In the genomic region with DNA sequence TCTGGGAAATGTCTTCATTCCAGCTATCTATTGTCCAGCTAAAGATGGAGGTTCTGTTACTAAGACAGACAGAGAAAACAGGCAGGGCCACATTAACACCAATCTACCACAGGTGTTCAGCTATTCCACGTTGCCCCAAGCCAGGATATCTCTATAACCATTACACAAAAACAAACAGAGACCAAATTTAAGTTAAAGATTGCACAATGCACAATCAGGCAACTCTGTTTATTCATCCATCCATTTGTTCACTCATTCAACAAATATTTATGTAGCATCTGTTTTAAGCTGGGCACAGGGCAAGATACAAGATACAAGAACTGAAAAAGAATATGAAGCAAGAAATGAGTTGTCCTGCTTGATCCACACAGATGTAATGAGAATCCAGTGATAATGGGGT, we compare ENCODE assay signal across 16 cellular contexts.
A peak's percentile ranks its signal among the peaks of the same experiment; 100 is the strongest.
DNase-seq lines count a peak whose midpoint lies in the region; ATAC-seq and TF ChIP-seq lines count a peak whose summit lies in the region.
"Had no signal": no experiment of that assay in that cellular context is flagged by ENCODE, and none has a peak within 500 bp of the region (broad histone marks: within the 10 kb centered on the region; RNA-seq: fewer than 3 reads in every experiment).

No MANE protein-coding gene starts in this region.

- H3K36me3 ChIP-seq in IMR-90 (ENCODE audit: control insufficient read depth, insufficient read depth, low read length) = no peaks in the 10 kb centered on the region
- H3K36me3 ChIP-seq: HAP-1 had no signal

- H4K8ac ChIP-seq in IMR-90 (ENCODE audit: low read depth in 2 of 2, low read length in 2 of 2) = no peak overlapping the region

- no peaks in the 10 kb centered on the region for H3K4me1 Mint-ChIP-seq in activated naive CD4-positive, alpha-beta T cell treated with anti-CD3 and anti-CD28 coated beads for 36 hours (ENCODE audit: low read depth)
- H3K4me1 Mint-ChIP-seq: CD8-positive, alpha-beta memory T cell had no signal

- no peak overlapping the region for H2AFZ ChIP-seq in IMR-90 (replicated peaks; ENCODE audit: low read length, poor library complexity)

- CTCF ChIA-PET in IMR-90 (lab: Yijun Ruan, JAX) = no interaction called here
- CTCF ChIA-PET in activated naive CD4-positive, alpha-beta T cell treated with anti-CD3 and anti-CD28 coated beads for 36 hours (lab: Charles Lee) = no interaction called here

- H2AK9ac ChIP-seq in IMR-90 (replicated peaks; ENCODE audit: low read depth, low read length, poor library complexity) = no peak overlapping the region

- H2BK15ac ChIP-seq in IMR-90 (ENCODE audit: low read depth, low read length) = no peak overlapping the region

- no CpG with 5 or more reads among the region's 1 CpG for WGBS in IMR-90 (ENCODE audit: extremely low coverage in 2 of 2, insufficient read length in 1 of 2), 2 experiments

- TF ChIP-seq CTCF in AG09309 (IDR thresholded peaks at IDR 0.05; ENCODE audit: control insufficient read depth, insufficient read depth, low read depth, low read length, missing control alignments) = no peak
- TF ChIP-seq CTCF in IMR-90 (conservative IDR thresholded peaks at IDR 0.05; ENCODE audit: low read depth, low read length) = no peak

- no peak overlapping the region for H2BK20ac ChIP-seq in IMR-90 (ENCODE audit: low read depth, low read length)

- H3K14ac ChIP-seq in IMR-90 (replicated peaks; ENCODE audit: low read depth, low read length) = no peak overlapping the region

- H3K79me1 ChIP-seq in IMR-90 (ENCODE audit: low read depth in 1 of 2, low read length in 2 of 2) = no peaks in the 10 kb centered on the region

- H3K27me3 Mint-ChIP-seq in activated naive CD4-positive, alpha-beta T cell treated with anti-CD3 and anti-CD28 coated beads for 36 hours (ENCODE audit: low read depth) = no peaks in the 10 kb centered on the region

- no peak overlapping the region for H3K9ac ChIP-seq in IMR-90 (ENCODE audit: low read depth, low read length)

- no peak overlapping the region for H3K4me3 Mint-ChIP-seq in activated naive CD4-positive, alpha-beta T cell treated with anti-CD3 and anti-CD28 coated beads for 36 hours
- H3K4me3 Mint-ChIP-seq: CD8-positive, alpha-beta memory T cell had no signal

- no peak overlapping the region for H3K4me2 ChIP-seq in IMR-90 (ENCODE audit: low read depth, low read length)

- H3K27me3 ChIP-seq in IMR-90 (ENCODE audit: control insufficient read depth, insufficient read depth, low read length) = no peaks in the 10 kb centered on the region

- no peak overlapping the region for H2AK5ac ChIP-seq in IMR-90 (ENCODE audit: low read depth, low read length)

- H3K23ac ChIP-seq in IMR-90 (ENCODE audit: low read depth, low read length) = no peak overlapping the region

- no peak for TF ChIP-seq RAD21 in IMR-90 (IDR thresholded peaks at IDR 0.05; ENCODE audit: low read length)

- H4K5ac ChIP-seq in IMR-90 (ENCODE audit: low read depth, low read length) = no peak overlapping the region

- H3K27ac ChIP-seq in IMR-90 (ENCODE audit: insufficient read depth, low read length) (no peak overlapping the region), epithelial cell of prostate (no peak overlapping the region)

- H3K4me3 ChIP-seq in AG09309 (ENCODE audit: control insufficient read depth, low read depth, low read length) = no peak overlapping the region
- no peak overlapping the region for H3K4me3 ChIP-seq in IMR-90 (ENCODE audit: insufficient read depth, low read depth, low read length)
- H3K4me3 ChIP-seq: HAP-1 had no signal

- ATAC-seq in IMR-90 (ENCODE audit: low read depth) = no peak
- peak; percentile 62 for ATAC-seq in left colon
- no peak for ATAC-seq in HG02763 (IDR thresholded peaks at IDR 0.05; ENCODE audit: unreplicated experiment)

- H3K9me3 Mint-ChIP-seq in activated naive CD4-positive, alpha-beta T cell treated with anti-CD3 and anti-CD28 coated beads for 36 hours = peaks cover 4% of the 10 kb centered on the region

- H2BK120ac ChIP-seq in IMR-90 (ENCODE audit: low read depth, low read length) = no peak overlapping the region

- POLR2A ChIA-PET in IMR-90 (lab: Charles Lee; ENCODE audit: unreplicated experiment) = no interaction called here

- intact Hi-C loops in IMR-90 (cut with micrococcal nuclease) (no loop called here), left colon (cut with DNase I, micrococcal nuclease) (no loop called here)
- intact Hi-C loops in activated naive CD4-positive, alpha-beta T cell treated with anti-CD3 and anti-CD28 coated beads for 36 hours (cut with micrococcal nuclease) = no loop called here

- no peaks in the 10 kb centered on the region for H3K4me1 ChIP-seq in IMR-90 (ENCODE audit: control insufficient read depth, insufficient read depth, low read length)
- H3K4me1 ChIP-seq: HAP-1 had no signal

- dilution Hi-C loops in IMR-90 (cut with HindIII; ENCODE audit: low sequenced_read_pairs, unreplicated experiment) = no loop called here

- in situ Hi-C loops in IMR-90 (cut with MboI; ENCODE audit: low sequenced_read_pairs) = no loop called here

- no peak overlapping the region for H3K56ac ChIP-seq in IMR-90 (ENCODE audit: extremely low read depth, insufficient read depth, low read length)

- no TSS peak for BruUV-seq in IMR-90 (replicated peaks; lab: Mats Ljungman, UMichigan)

- no peaks in the 10 kb centered on the region for H3K9me3 ChIP-seq in IMR-90 (ENCODE audit: control insufficient read depth, insufficient read depth, low read length)
- H3K9me3 ChIP-seq: HAP-1 had no signal

- H4K20me1 ChIP-seq in IMR-90 (ENCODE audit: insufficient read depth, low read length) = no peaks in the 10 kb centered on the region

- H2BK5ac ChIP-seq in IMR-90 (ENCODE audit: low read depth, low read length, poor library complexity, severe bottlenecking) = no peak overlapping the region

- no peaks in the 10 kb centered on the region for H3K36me3 Mint-ChIP-seq in activated naive CD4-positive, alpha-beta T cell treated with anti-CD3 and anti-CD28 coated beads for 36 hours (ENCODE audit: low read depth)
- H3K36me3 Mint-ChIP-seq: CD8-positive, alpha-beta memory T cell had no signal

- H4K91ac ChIP-seq in IMR-90 (ENCODE audit: insufficient read depth, low read depth, low read length) = no peak overlapping the region

- H3K27ac Mint-ChIP-seq in activated naive CD4-positive, alpha-beta T cell treated with anti-CD3 and anti-CD28 coated beads for 36 hours = no peak overlapping the region
- H3K27ac Mint-ChIP-seq: CD8-positive, alpha-beta memory T cell had no signal

- no peak overlapping the region for H3K18ac ChIP-seq in IMR-90 (ENCODE audit: low read depth, low read length)

- TF ChIP-seq POLR2A in IMR-90 (IDR thresholded peaks at IDR 0.05; ENCODE audit: low read depth, low read length) = no peak

- H3K9me1 ChIP-seq in IMR-90 (ENCODE audit: insufficient read depth, low read length) = no peaks in the 10 kb centered on the region

- H3K4ac ChIP-seq in IMR-90 (ENCODE audit: low read depth, low read length) = no peak overlapping the region

- DNase-seq in AG09309 (ENCODE audit: low read depth) (peak; percentile 5), IMR-90 (no peak), epithelial cell of prostate (ENCODE audit: low read depth, low spot score) (peak; percentile 3), left colon (no peak), NCI-H146 (lab: John Stamatoyannopoulos, UW) (no peak), NCI-H1694 treated with DMSO at 0.1 percent for 48 hours (lab: John Stamatoyannopoulos, UW) (no peak)
- DNase-seq in activated naive CD4-positive, alpha-beta T cell treated with anti-CD3 and anti-CD28 coated beads for 36 hours = no peak
- DNase-seq: C1 segment of cervical spinal cord; CD8-positive, alpha-beta memory T cell; KG1; MV-4-11; NCI-H187 treated with DMSO at 0.1 percent for 48 hours; NCI-H2227 treated with DMSO at 0.1 percent for 48 hours; NCI-H524 had no signal

TF ChIP-seq in IMR-90, 13 proteins besides CTCF, POLR2A, EP300 and RAD21:
- TF ChIP-seq CEBPB (IDR thresholded peaks at IDR 0.05; ENCODE audit: low read depth, low read length) = peak; percentile 49; the same call in 1 of the 2 replicates
- TF ChIP-seq BHLHE40 (IDR thresholded peaks at IDR 0.05; ENCODE audit: low read depth, low read length) = no peak

Comparison
In these comparisons a context has a peak if more than half of its experiments do, and no peak if none do; other contexts are left out.
1. DNase-seq: peak in AG09309 (single experiment) and epithelial cell of prostate (single experiment); none in IMR-90 (single experiment), left colon (0 of 2), NCI-H146 (single experiment), activated naive CD4-positive, alpha-beta T cell treated with anti-CD3 and anti-CD28 coated beads for 36 hours (single experiment) and NCI-H1694 treated with DMSO at 0.1 percent for 48 hours (single experiment).